ENCODE assay signal across 8 cellular contexts in the genomic region with DNA sequence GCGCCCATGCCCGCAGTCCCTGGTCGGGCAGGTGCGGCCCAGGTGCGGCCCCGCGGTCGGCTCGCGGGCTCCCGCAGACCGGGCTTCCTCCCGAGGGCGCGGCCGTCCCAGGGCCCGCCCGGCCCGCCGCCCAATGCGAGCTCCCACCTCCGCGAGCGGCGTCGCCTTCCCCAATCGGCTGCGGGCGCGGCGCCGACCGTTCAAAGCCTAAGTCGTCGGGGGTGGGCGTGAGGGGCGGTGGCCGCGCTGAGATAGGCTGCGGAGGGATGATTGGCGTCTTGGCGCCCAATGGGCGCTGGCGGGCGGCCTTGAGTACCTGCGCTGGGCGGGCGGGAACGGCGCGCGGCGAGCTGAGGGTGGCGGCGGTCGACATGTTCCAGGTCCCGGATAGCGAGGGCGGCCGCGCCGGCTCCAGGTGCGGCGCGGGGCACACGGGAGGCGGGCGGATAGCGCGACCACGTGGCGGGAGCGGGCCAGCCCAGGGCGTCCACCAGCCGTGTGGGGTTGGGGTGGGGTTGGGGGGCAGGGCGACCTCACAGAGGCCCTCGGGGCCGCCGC. TPM values are rescaled to one million over a fixed set of nuclear protein-coding genes. Genes with fewer than 3 reads are reported as not detected.
DNase-seq lines count a peak whose midpoint lies in the region; ATAC-seq and TF ChIP-seq lines count a peak whose summit lies in the region.

TSS of gene JPT2 (plus strand) at position 338 of the 558 bp plus-strand sequence. CDS start at position 372, 34 bp downstream.

- intact Hi-C loops in T-helper 1 cell treated with Interleukin-12 subunit alpha and Interleukin-12 subunit beta and Interleukin-4 antibody, amounts not matched to agents 30 ng/mL and 1 ng/mL, for 36 hours (cut with micrococcal nuclease), result loop anchor here (1.0 to 5.0 kb wide), 8 partner anchors 28 to 749 kb away; partner anchors contain the start of genes CCNF, CRAMP1, EME2 and IFT140
- intact Hi-C loops in left ventricle myocardium superior (cut with micrococcal nuclease) (no loop called here), psoas muscle (cut with DNase I) (loop anchor here in 1 of 2 donors (5.0 kb wide), 1 partner anchor 66 kb away; the partner anchor contains the start of genes CRAMP1 and IFT140)

- peaks cover 3 to 36% of the 10 kb centered on the region in 2 donors for H3K36me3 ChIP-seq in psoas muscle (ENCODE audit: insufficient read depth in 1 of 2, low read depth in 1 of 2)
- H3K36me3 ChIP-seq in urinary bladder (ENCODE audit: insufficient read depth), result no peaks in the 10 kb centered on the region

- peak within 1 kb of the TSS; percentile 71 for H3K27ac ChIP-seq in psoas muscle
- peak within 1 kb of the TSS; percentile 67 for H3K27ac ChIP-seq in urinary bladder (ENCODE audit: low read depth)

- H3K4me1 ChIP-seq in psoas muscle (peaks cover 6% of the 10 kb centered on the region), urinary bladder (ENCODE audit: insufficient read depth) (peaks cover 1% of the 10 kb centered on the region)

- H3K27me3 ChIP-seq in psoas muscle (ENCODE audit: insufficient read depth in 3 of 3, low read length in 2 of 3), result no peaks in the 10 kb centered on the region

- peak; percentile 100 for DNase-seq in GM13977 (ENCODE audit: low spot score)
- DNase-seq in NCI-H1694 (lab: John Stamatoyannopoulos, UW), result peak; percentile 87
- DNase-seq in amniotic epithelial cell (ENCODE audit: low read depth), result peak; percentile 94
- DNase-seq in left ventricle myocardium superior, result peak; percentile 99
- peak; percentile 97 to 98 for DNase-seq in psoas muscle

- TF ChIP-seq CTCF in GM13977 (IDR thresholded peaks at IDR 0.05; ENCODE audit: extremely low read depth, insufficient read depth, missing control alignments) (peak; percentile 32), psoas muscle (IDR thresholded peaks at IDR 0.05) (no peak)

- in situ Hi-C loops in GM13977 (cut with MboI; ENCODE audit: low pct_unique_long_range_greater_than_20kb, low sequenced_read_pairs, unreplicated experiment), result no loop called here

- H3K9me3 ChIP-seq in psoas muscle, result no peaks in the 10 kb centered on the region

- WGBS in psoas muscle, 3 donors, result 0 to 1% (median 1%) methylated on average over 62 to 79 of the region's 79 CpGs
- WGBS in urinary bladder, result 1% methylated on average over 79 of the region's 79 CpGs

- H3K4me3 ChIP-seq in psoas muscle (peak within 1 kb of the TSS; percentile 81), urinary bladder (ENCODE audit: low read depth, low read length) (peak within 1 kb of the TSS; percentile 79)

- ATAC-seq in HG02870 (IDR thresholded peaks at IDR 0.05; ENCODE audit: unreplicated experiment) (peak; percentile 95), left ventricle myocardium superior (peak; percentile 98), psoas muscle (peak; percentile 97 to 99 (median 98))

RNA-seq across cellular contexts. Expression of gene JPT2, which starts in this region (rescaled TPM):
- total RNA-seq in T-helper 1 cell treated with Interleukin-12 subunit alpha and Interleukin-12 subunit beta and Interleukin-4 antibody, amounts not matched to agents 30 ng/mL and 1 ng/mL, for 36 hours, result 66.8 and 68.8 TPM in 2 replicates
- total RNA-seq in left ventricle myocardium superior (41.6 TPM), psoas muscle (10 to 100 TPM; 21.4 to 30.6 (median 25.1) TPM), urinary bladder (37.3 TPM)
- polyA plus RNA-seq in psoas muscle (10 to 100 TPM; 14.4 to 27.7 (median 14.6) TPM), urinary bladder (30.7 TPM)

Comparison
In these comparisons a context has a peak if more than half of its experiments do, and no peak if none do; other contexts are left out.
1. Peak in every context shown above with its lines: DNase-seq, ATAC-seq, H3K4me3 ChIP-seq and H3K27ac ChIP-seq.